In the genomic region with DNA sequence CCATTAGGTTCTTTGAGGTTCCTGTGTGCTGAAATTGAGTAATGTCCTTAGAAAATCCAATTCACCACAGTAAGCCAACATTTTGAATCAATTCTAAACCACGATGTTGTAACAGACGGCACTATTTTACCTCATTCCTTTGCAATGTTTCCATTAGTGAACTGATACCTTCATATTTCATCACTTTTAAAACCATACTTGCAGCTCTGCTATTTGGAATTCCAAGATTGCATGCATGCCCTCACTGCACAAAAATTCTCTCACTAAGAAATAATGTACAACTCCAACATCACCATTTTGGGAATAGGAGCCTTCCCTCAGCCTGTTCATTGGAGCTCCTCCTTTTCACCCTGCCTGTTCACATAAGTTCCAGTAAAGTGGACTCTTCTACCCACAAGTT, we compare ENCODE assay signal across 12 cellular contexts.
A peak's percentile ranks its signal among the peaks of the same experiment; 100 is the strongest.
DNase-seq lines count a peak whose midpoint lies in the region; ATAC-seq and TF ChIP-seq lines count a peak whose summit lies in the region.
"Had no signal": no experiment of that assay in that cellular context is flagged by ENCODE, and none has a peak within 500 bp of the region (broad histone marks: within the 10 kb centered on the region; RNA-seq: fewer than 3 reads in every experiment).

No MANE protein-coding gene starts in this region.

- peak overlapping the region; percentile 67 for H3K4me3 Mint-ChIP-seq in natural killer cell treated with Interleukin-12 subunit alpha and Interleukin-12 subunit beta and Interleukin-15 and Interleukin-18, amount 100 ng/mL, for 72 hours
- no peak overlapping the region for H3K4me3 Mint-ChIP-seq in natural killer cell
- H3K4me3 Mint-ChIP-seq: B cell had no signal

- H3K4me1 Mint-ChIP-seq in natural killer cell treated with Interleukin-12 subunit alpha and Interleukin-12 subunit beta and Interleukin-15 and Interleukin-18, amount 100 ng/mL, for 72 hours (ENCODE audit: low read depth in 2 of 2) = peaks cover 28 to 40% of the 10 kb centered on the region in 2 donors
- peaks cover 32 to 48% of the 10 kb centered on the region in 2 donors for H3K4me1 Mint-ChIP-seq in natural killer cell

- no peaks in the 10 kb centered on the region for H3K36me3 ChIP-seq in aorta (ENCODE audit: control insufficient read depth in 1 of 2, insufficient read depth in 2 of 2, low read length in 1 of 2)

- no peaks in the 10 kb centered on the region for H3K27me3 Mint-ChIP-seq in natural killer cell treated with Interleukin-12 subunit alpha and Interleukin-12 subunit beta and Interleukin-15 and Interleukin-18, amount 100 ng/mL, for 72 hours
- peaks cover 0 to 5% of the 10 kb centered on the region in 2 donors for H3K27me3 Mint-ChIP-seq in natural killer cell (ENCODE audit: low read depth in 2 of 2)
- H3K27me3 Mint-ChIP-seq: B cell had no signal

- no peak for TF ChIP-seq CTCF in natural killer cell (IDR thresholded peaks at IDR 0.05)
- TF ChIP-seq CTCF in astrocyte of the spinal cord (IDR thresholded peaks at IDR 0.05; ENCODE audit: low read depth, low read length) = no peak

- no peaks in the 10 kb centered on the region for H3K36me3 Mint-ChIP-seq in natural killer cell treated with Interleukin-12 subunit alpha and Interleukin-12 subunit beta and Interleukin-15 and Interleukin-18, amount 100 ng/mL, for 72 hours
- no peaks in the 10 kb centered on the region for H3K36me3 Mint-ChIP-seq in natural killer cell

- no peaks in the 10 kb centered on the region for H3K9me3 Mint-ChIP-seq in natural killer cell treated with Interleukin-12 subunit alpha and Interleukin-12 subunit beta and Interleukin-15 and Interleukin-18, amount 100 ng/mL, for 72 hours
- H3K9me3 Mint-ChIP-seq in natural killer cell = no peaks in the 10 kb centered on the region

- 0 to 6% methylated on average over 2 of the region's 2 CpGs for WGBS in aorta, 2 donors

- H3K4me1 ChIP-seq in aorta (ENCODE audit: control insufficient read depth in 1 of 2, insufficient read depth in 2 of 2, low read length in 2 of 2) = no peaks in the 10 kb centered on the region
- H3K4me1 ChIP-seq: esophagus squamous epithelium had no signal

- ATAC-seq in natural killer cell treated with Interleukin-12 subunit alpha and Interleukin-12 subunit beta and Interleukin-15 and Interleukin-18, amount 100 ng/mL, for 72 hours = peak in 1 of 2 donors; percentile 72
- ATAC-seq in natural killer cell (no peak), aorta (ENCODE audit: low FRiP score) (peak; percentile 58), GM21825 (IDR thresholded peaks at IDR 0.05; ENCODE audit: unreplicated experiment) (no peak)

- peak overlapping the region in 1 of 2 donors; percentile 32 for H3K27ac ChIP-seq in aorta (ENCODE audit: low read depth in 1 of 2, low read length in 2 of 2)

- no peaks in the 10 kb centered on the region for H3K9me3 ChIP-seq in aorta (ENCODE audit: control insufficient read depth, low read length)
- H3K9me3 ChIP-seq: esophagus squamous epithelium had no signal

- H3K4me3 ChIP-seq in astrocyte of the spinal cord (ENCODE audit: low read depth, low read length) (no peak overlapping the region), aorta (ENCODE audit: low read length in 2 of 2) (no peak overlapping the region)
- H3K4me3 ChIP-seq: esophagus squamous epithelium had no signal

- no peak for DNase-seq in natural killer cell treated with Interleukin-12 subunit alpha and Interleukin-12 subunit beta and Interleukin-15 and Interleukin-18, amount 100 ng/mL, for 72 hours (ENCODE audit: low spot score)
- DNase-seq in natural killer cell (no peak), astrocyte of the spinal cord (ENCODE audit: low read depth, low spot score) (peak; percentile 92), islet precursor cell (peak; percentile 9), aorta (no peak), dermis blood vessel endothelial cell (no peak), NCI-H2227 treated with DMSO at 0.1 percent for 48 hours (lab: John Stamatoyannopoulos, UW) (no peak)
- DNase-seq: activated CD4-positive, alpha-beta T cell treated with anti-CD3 and anti-CD28 coated beads, Interleukin-2, amount 50 U/mL, for 48 hours; esophagus squamous epithelium; NCI-H446 treated with DMSO at 0.1 percent for 48 hours had no signal

- intact Hi-C loops in natural killer cell (cut with micrococcal nuclease) (no loop called here), aorta (cut with DNase I) (loop anchor here in 1 of 2 donors (5.0 kb wide), 1 partner anchor 72 kb away; no protein-coding TSS in a partner anchor)

- no peaks in the 10 kb centered on the region for H3K27me3 ChIP-seq in aorta (ENCODE audit: control insufficient read depth in 1 of 2, insufficient read depth in 2 of 2, low read length in 1 of 2)
- H3K27me3 ChIP-seq: esophagus squamous epithelium had no signal

- peak overlapping the region; percentile 22 to 53 for H3K27ac Mint-ChIP-seq in natural killer cell treated with Interleukin-12 subunit alpha and Interleukin-12 subunit beta and Interleukin-15 and Interleukin-18, amount 100 ng/mL, for 72 hours
- H3K27ac Mint-ChIP-seq in natural killer cell = peak overlapping the region in 1 of 2 donors; percentile 64
- H3K27ac Mint-ChIP-seq: B cell had no signal

- in situ Hi-C loops in astrocyte of the spinal cord (cut with HindIII; ENCODE audit: low sequenced_read_pairs) = no loop called here

Comparison
In these comparisons a context has a peak if more than half of its experiments do, and no peak if none do; other contexts are left out.
1. DNase-seq: peak in astrocyte of the spinal cord (single experiment) and islet precursor cell (single experiment); none in natural killer cell treated with Interleukin-12 subunit alpha and Interleukin-12 subunit beta and Interleukin-15 and Interleukin-18, amount 100 ng/mL, for 72 hours (single experiment), natural killer cell (single experiment), aorta (0 of 2), dermis blood vessel endothelial cell (single experiment) and NCI-H2227 treated with DMSO at 0.1 percent for 48 hours (single experiment).